ENCODE assay signal across 1 cellular context in the genomic region with DNA sequence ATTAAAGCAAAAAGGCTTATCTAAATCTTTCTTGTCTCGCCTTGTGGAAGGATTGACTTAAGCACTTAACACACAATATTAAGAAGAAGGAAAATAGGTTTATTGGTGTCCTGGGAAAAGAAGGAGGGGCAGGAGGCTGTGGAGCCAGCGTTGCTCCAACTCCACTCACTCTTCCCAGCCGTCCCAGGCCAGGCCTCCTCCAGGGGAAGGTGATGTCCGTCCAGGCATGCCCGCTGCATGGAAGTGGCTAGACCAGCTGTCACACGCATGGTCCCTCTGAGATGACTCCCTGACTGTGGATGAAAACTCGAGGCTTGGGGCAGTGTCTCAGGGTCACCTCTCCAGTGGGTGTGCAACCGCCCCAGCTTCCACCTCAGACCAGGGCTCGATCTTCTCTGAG.
TF ChIP-seq lines count a peak whose summit lies in the region.

No MANE protein-coding gene starts in this region.

TF ChIP-seq in GM23338, 12 proteins besides CTCF, POLR2A, EP300 and RAD21 (continued from another document):
- TF ChIP-seq, protein P1, sequence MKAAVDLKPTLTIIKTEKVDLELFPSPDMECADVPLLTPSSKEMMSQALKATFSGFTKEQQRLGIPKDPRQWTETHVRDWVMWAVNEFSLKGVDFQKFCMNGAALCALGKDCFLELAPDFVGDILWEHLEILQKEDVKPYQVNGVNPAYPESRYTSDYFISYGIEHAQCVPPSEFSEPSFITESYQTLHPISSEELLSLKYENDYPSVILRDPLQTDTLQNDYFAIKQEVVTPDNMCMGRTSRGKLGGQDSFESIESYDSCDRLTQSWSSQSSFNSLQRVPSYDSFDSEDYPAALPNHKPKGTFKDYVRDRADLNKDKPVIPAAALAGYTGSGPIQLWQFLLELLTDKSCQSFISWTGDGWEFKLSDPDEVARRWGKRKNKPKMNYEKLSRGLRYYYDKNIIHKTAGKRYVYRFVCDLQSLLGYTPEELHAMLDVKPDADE (IDR thresholded peaks at IDR 0.05): no peak
- TF ChIP-seq ZNF331 (CRISPR knock-in tag; IDR thresholded peaks at IDR 0.05; ENCODE audit: low read depth) (no peak), POLR2AphosphoS5 (IDR thresholded peaks at IDR 0.05; ENCODE audit: low read depth) (no peak), EZH2 (IDR thresholded peaks at IDR 0.05; ENCODE audit: low read depth, unreplicated experiment) (no peak), CREB1 (CRISPR knock-in tag; IDR thresholded peaks at IDR 0.05; ENCODE audit: low read depth) (no peak), EZH2phosphoT487 (IDR thresholded peaks at IDR 0.05; ENCODE audit: unreplicated experiment) (no peak), JUNB (IDR thresholded peaks at IDR 0.05; ENCODE audit: unreplicated experiment) (no peak)
- TF ChIP-seq, protein P2, sequence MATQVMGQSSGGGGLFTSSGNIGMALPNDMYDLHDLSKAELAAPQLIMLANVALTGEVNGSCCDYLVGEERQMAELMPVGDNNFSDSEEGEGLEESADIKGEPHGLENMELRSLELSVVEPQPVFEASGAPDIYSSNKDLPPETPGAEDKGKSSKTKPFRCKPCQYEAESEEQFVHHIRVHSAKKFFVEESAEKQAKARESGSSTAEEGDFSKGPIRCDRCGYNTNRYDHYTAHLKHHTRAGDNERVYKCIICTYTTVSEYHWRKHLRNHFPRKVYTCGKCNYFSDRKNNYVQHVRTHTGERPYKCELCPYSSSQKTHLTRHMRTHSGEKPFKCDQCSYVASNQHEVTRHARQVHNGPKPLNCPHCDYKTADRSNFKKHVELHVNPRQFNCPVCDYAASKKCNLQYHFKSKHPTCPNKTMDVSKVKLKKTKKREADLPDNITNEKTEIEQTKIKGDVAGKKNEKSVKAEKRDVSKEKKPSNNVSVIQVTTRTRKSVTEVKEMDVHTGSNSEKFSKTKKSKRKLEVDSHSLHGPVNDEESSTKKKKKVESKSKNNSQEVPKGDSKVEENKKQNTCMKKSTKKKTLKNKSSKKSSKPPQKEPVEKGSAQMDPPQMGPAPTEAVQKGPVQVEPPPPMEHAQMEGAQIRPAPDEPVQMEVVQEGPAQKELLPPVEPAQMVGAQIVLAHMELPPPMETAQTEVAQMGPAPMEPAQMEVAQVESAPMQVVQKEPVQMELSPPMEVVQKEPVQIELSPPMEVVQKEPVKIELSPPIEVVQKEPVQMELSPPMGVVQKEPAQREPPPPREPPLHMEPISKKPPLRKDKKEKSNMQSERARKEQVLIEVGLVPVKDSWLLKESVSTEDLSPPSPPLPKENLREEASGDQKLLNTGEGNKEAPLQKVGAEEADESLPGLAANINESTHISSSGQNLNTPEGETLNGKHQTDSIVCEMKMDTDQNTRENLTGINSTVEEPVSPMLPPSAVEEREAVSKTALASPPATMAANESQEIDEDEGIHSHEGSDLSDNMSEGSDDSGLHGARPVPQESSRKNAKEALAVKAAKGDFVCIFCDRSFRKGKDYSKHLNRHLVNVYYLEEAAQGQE (IDR thresholded peaks at IDR 0.05; ENCODE audit: unreplicated experiment): no peak
